In the genomic region with DNA sequence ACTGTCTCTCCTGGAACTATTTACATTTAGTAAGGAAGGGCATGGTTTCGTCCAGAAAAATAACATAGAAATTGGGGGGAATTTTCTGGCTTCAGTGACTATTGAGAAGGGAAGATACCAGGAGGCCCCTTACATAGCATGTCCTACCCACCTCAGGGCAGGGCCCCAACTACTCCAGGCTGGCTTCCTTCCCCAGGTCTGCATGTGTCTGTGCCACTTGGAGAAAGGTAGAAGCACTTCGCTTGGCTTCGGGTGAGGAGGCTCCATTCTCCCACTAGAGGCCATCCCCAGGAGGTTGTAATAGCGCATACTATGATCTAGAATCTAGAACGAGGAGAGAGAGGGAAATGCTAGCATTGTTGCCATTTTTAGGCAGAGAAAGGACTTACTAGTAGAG, we compare ENCODE assay signal across 16 cellular contexts. TPM values are rescaled to one million over a fixed set of nuclear protein-coding genes. Genes with fewer than 3 reads are reported as not detected.
"Had no signal": no experiment of that assay in that cellular context is flagged by ENCODE, and none has a peak within 500 bp of the region (broad histone marks: within the 10 kb centered on the region; RNA-seq: fewer than 3 reads in every experiment).

No MANE protein-coding gene starts in this region.

- H3K4me3 Mint-ChIP-seq: natural killer cell had no signal

- H3K36me3 ChIP-seq: gastrocnemius medialis, lower lobe of right lung, ovary, spleen, suprapubic skin, transverse colon, upper lobe of right lung, uterus had no signal

- DNase-seq: cortex of kidney had no signal

- H3K4me1 ChIP-seq: gastrocnemius medialis, psoas muscle, suprapubic skin, upper lobe of right lung, uterus had no signal

- H3K9me3 ChIP-seq: gastrocnemius medialis, lower lobe of right lung, ovary, psoas muscle, spleen, suprapubic skin, transverse colon, upper lobe of right lung, uterus had no signal

- H3K27ac ChIP-seq: gastrocnemius medialis, lower lobe of right lung, ovary, psoas muscle, skin epidermis, spleen, suprapubic skin, transverse colon, upper lobe of right lung, uterus had no signal

- H3K9me3 Mint-ChIP-seq: memory B cell; natural killer cell; stimulated activated memory B cell treated with anti-CD40 and anti-IgM and Interleukin-4, amounts not matched to agents 10 μg/mL and 1 μg/mL and 100 μg/mL, for 72 hours; stimulated activated naive CD8-positive, alpha-beta T cell treated with anti-CD3 and anti-CD28 coated beads, Interleukin-15, amount 100 ng/mL, for 72 hours had no signal

- H3K27me3 ChIP-seq: gastrocnemius medialis, ovary, spleen, suprapubic skin, transverse colon, upper lobe of right lung, uterus had no signal

- H3K36me3 Mint-ChIP-seq: memory B cell; natural killer cell; stimulated activated memory B cell treated with anti-CD40 and anti-IgM and Interleukin-4, amounts not matched to agents 10 μg/mL and 1 μg/mL and 100 μg/mL, for 72 hours had no signal

- H3K27me3 Mint-ChIP-seq: memory B cell; stimulated activated memory B cell treated with anti-CD40 and anti-IgM and Interleukin-4, amounts not matched to agents 10 μg/mL and 1 μg/mL and 100 μg/mL, for 72 hours; stimulated activated naive CD8-positive, alpha-beta T cell treated with anti-CD3 and anti-CD28 coated beads, Interleukin-15, amount 100 ng/mL, for 72 hours had no signal

- H3K27ac Mint-ChIP-seq: memory B cell; natural killer cell; stimulated activated memory B cell treated with anti-CD40 and anti-IgM and Interleukin-4, amounts not matched to agents 10 μg/mL and 1 μg/mL and 100 μg/mL, for 72 hours; stimulated activated naive CD8-positive, alpha-beta T cell treated with anti-CD3 and anti-CD28 coated beads, Interleukin-15, amount 100 ng/mL, for 72 hours had no signal

- H3K4me3 ChIP-seq: gastrocnemius medialis, lower lobe of right lung, ovary, psoas muscle, skin epidermis, spleen, suprapubic skin, transverse colon, upper lobe of right lung, uterus had no signal

RNA-seq across cellular contexts. Expression of a gene that starts 14.7 kb away (rescaled TPM):
- polyA plus RNA-seq: right cardiac atrium had no signal
